Comparison of ENCODE assay signal across 19 cellular contexts in genomic region chr3:48077835-48078234, GRCh38.
DNase-seq lines count a peak whose midpoint lies in the region; ATAC-seq and TF ChIP-seq lines count a peak whose summit lies in the region.
"Had no signal": no experiment of that assay in that cellular context is flagged by ENCODE, and none has a peak within 500 bp of the region (broad histone marks: within the 10 kb centered on the region; RNA-seq: fewer than 3 reads in every experiment).

No MANE protein-coding gene starts in this region.

- H3K4me3 ChIP-seq in AG10803 (ENCODE audit: low read length) (no peak overlapping the region), IMR-90 (ENCODE audit: insufficient read depth, low read depth, low read length) (no peak overlapping the region), brain microvascular endothelial cell (ENCODE audit: low read depth, low read length) (no peak overlapping the region), GM23338 (no peak overlapping the region), tibial nerve (no peak overlapping the region), right lobe of liver (no peak overlapping the region)
- H3K4me3 ChIP-seq: pancreas had no signal

- CTCF ChIA-PET in IMR-90 (lab: Yijun Ruan, JAX): interaction anchor here (1.0 kb wide), 1 partner anchor 73 kb away, joined by 3 read pairs; no protein-coding TSS in a partner anchor

- H3K56ac ChIP-seq in IMR-90 (ENCODE audit: extremely low read depth, insufficient read depth, low read length): no peak overlapping the region

- H3K4ac ChIP-seq in IMR-90 (ENCODE audit: low read depth, low read length): no peak overlapping the region

- no peaks in the 10 kb centered on the region for H3K27me3 Mint-ChIP-seq in GM23338 (ENCODE audit: insufficient read depth, low read depth, poor library complexity)
- H3K27me3 Mint-ChIP-seq: activated CD4-positive, alpha-beta T cell treated with anti-CD3 and anti-CD28 coated beads, Interleukin-2, amount 10 ng/mL, durations not matched to agents 7 days and 5 days; activated naive CD8-positive, alpha-beta T cell treated with anti-CD3 and anti-CD28 coated beads for 36 hours; stimulated activated naive B cell treated with anti-CD40 and anti-IgM and Interleukin-4, amounts not matched to agents 10 μg/mL and 1 μg/mL and 100 μg/mL, for 72 hours had no signal

- H3K27ac Mint-ChIP-seq in GM23338: no peak overlapping the region
- H3K27ac Mint-ChIP-seq: activated CD4-positive, alpha-beta T cell treated with anti-CD3 and anti-CD28 coated beads, Interleukin-2, amount 10 ng/mL, durations not matched to agents 7 days and 5 days; activated naive CD8-positive, alpha-beta T cell treated with anti-CD3 and anti-CD28 coated beads for 36 hours; stimulated activated naive B cell treated with anti-CD40 and anti-IgM and Interleukin-4, amounts not matched to agents 10 μg/mL and 1 μg/mL and 100 μg/mL, for 72 hours had no signal

- no peak for TF ChIP-seq RAD21 in IMR-90 (IDR thresholded peaks at IDR 0.05; ENCODE audit: low read length)

- H4K5ac ChIP-seq in IMR-90 (ENCODE audit: low read depth, low read length): no peak overlapping the region

- no peak overlapping the region for H2BK20ac ChIP-seq in IMR-90 (ENCODE audit: low read depth, low read length)

- intact Hi-C loops in IMR-90 (cut with micrococcal nuclease) (no loop called here), right lobe of liver (cut with DNase I) (no loop called here)

- no CpG with 5 or more reads among the region's 2 CpGs for WGBS in IMR-90 (ENCODE audit: extremely low coverage in 2 of 2, insufficient read length in 1 of 2), 2 experiments
- 26 to 31% methylated on average over 2 of the region's 2 CpGs for WGBS in tibial nerve, 2 donors
- 60% methylated on average over 2 of the region's 2 CpGs for WGBS in right lobe of liver (ENCODE audit: insufficient coverage, low coverage, low lambda C conversion rate, missing lambda C conversion rate)

- no peak overlapping the region for H2BK120ac ChIP-seq in IMR-90 (ENCODE audit: low read depth, low read length)

- H3K9me2 ChIP-seq in GM23338 (ENCODE audit: insufficient read depth): no peaks in the 10 kb centered on the region

- H3K9me3 Mint-ChIP-seq in GM23338: no peaks in the 10 kb centered on the region
- H3K9me3 Mint-ChIP-seq: activated CD4-positive, alpha-beta T cell treated with anti-CD3 and anti-CD28 coated beads, Interleukin-2, amount 10 ng/mL, durations not matched to agents 7 days and 5 days; activated naive CD8-positive, alpha-beta T cell treated with anti-CD3 and anti-CD28 coated beads for 36 hours; stimulated activated naive B cell treated with anti-CD40 and anti-IgM and Interleukin-4, amounts not matched to agents 10 μg/mL and 1 μg/mL and 100 μg/mL, for 72 hours had no signal

- H3K9me3 ChIP-seq in IMR-90 (ENCODE audit: control insufficient read depth, insufficient read depth, low read length) (no peaks in the 10 kb centered on the region), tibial nerve (no peaks in the 10 kb centered on the region), right lobe of liver (no peaks in the 10 kb centered on the region)
- H3K9me3 ChIP-seq: pancreas had no signal

- no peak overlapping the region for H3K18ac ChIP-seq in IMR-90 (ENCODE audit: low read depth, low read length)

- H4K91ac ChIP-seq in IMR-90 (ENCODE audit: insufficient read depth, low read depth, low read length): no peak overlapping the region

- H3K36me3 ChIP-seq in IMR-90 (ENCODE audit: control insufficient read depth, insufficient read depth, low read length) (peaks cover 10% of the 10 kb centered on the region), brain microvascular endothelial cell (replicated peaks) (peaks cover 8% of the 10 kb centered on the region), GM23338 (ENCODE audit: insufficient read depth) (no peaks in the 10 kb centered on the region), tibial nerve (peaks cover 0 to 7% (median 0%) of the 10 kb centered on the region in 3 donors), right lobe of liver (no peaks in the 10 kb centered on the region)
- H3K36me3 ChIP-seq: pancreas had no signal

- TF ChIP-seq CTCF in AG10803 (conservative IDR thresholded peaks at IDR 0.05; ENCODE audit: low read length) (no peak), IMR-90 (conservative IDR thresholded peaks at IDR 0.05; ENCODE audit: low read depth, low read length) (no peak), brain microvascular endothelial cell (IDR thresholded peaks at IDR 0.05; ENCODE audit: low read depth, low read length, missing control alignments) (no peak), GM23338 (conservative IDR thresholded peaks at IDR 0.05; ENCODE audit: low read depth in 2 of 2) (no peak), tibial nerve (IDR thresholded peaks at IDR 0.05) (no peak), right lobe of liver (IDR thresholded peaks at IDR 0.05) (no peak)

- H2AFZ ChIP-seq in IMR-90 (replicated peaks; ENCODE audit: low read length, poor library complexity): no peak overlapping the region
- H2AFZ ChIP-seq in GM23338: no peak overlapping the region

- H3K4me1 ChIP-seq in IMR-90 (ENCODE audit: control insufficient read depth, insufficient read depth, low read length): peaks cover 2% of the 10 kb centered on the region
- peaks cover 6% of the 10 kb centered on the region; the same call in 1 of the 2 replicates for H3K4me1 ChIP-seq in GM23338 (ENCODE audit: insufficient read depth)
- H3K4me1 ChIP-seq in tibial nerve: peaks cover 0 to 57% (median 12%) of the 10 kb centered on the region in 4 donors
- H3K4me1 ChIP-seq in right lobe of liver: peaks cover 0 to 7% (median 3%) of the 10 kb centered on the region in 4 donors

- H2BK15ac ChIP-seq in IMR-90 (ENCODE audit: low read depth, low read length): no peak overlapping the region

- no peak overlapping the region for H3K14ac ChIP-seq in IMR-90 (replicated peaks; ENCODE audit: low read depth, low read length)

- no peak overlapping the region for H2AK5ac ChIP-seq in IMR-90 (ENCODE audit: low read depth, low read length)

- H3K4me2 ChIP-seq in IMR-90 (ENCODE audit: low read depth, low read length) (no peak overlapping the region), GM23338 (no peak overlapping the region)

- H3K36me3 Mint-ChIP-seq in GM23338 (ENCODE audit: low read depth): peaks cover 24% of the 10 kb centered on the region; the same call in 2 of the 3 replicates

- TF ChIP-seq POLR2A in IMR-90 (IDR thresholded peaks at IDR 0.05; ENCODE audit: low read depth, low read length) (no peak), tibial nerve (IDR thresholded peaks at IDR 0.05) (no peak), right lobe of liver (IDR thresholded peaks at IDR 0.05) (no peak)

- H2AK9ac ChIP-seq in IMR-90 (replicated peaks; ENCODE audit: low read depth, low read length, poor library complexity): no peak overlapping the region

- dilution Hi-C loops in IMR-90 (cut with HindIII; ENCODE audit: low sequenced_read_pairs, unreplicated experiment): no loop called here

- no peak overlapping the region for H3K4me3 Mint-ChIP-seq in GM23338
- H3K4me3 Mint-ChIP-seq: activated CD4-positive, alpha-beta T cell treated with anti-CD3 and anti-CD28 coated beads, Interleukin-2, amount 10 ng/mL, durations not matched to agents 7 days and 5 days; activated naive CD8-positive, alpha-beta T cell treated with anti-CD3 and anti-CD28 coated beads for 36 hours; stimulated activated naive B cell treated with anti-CD40 and anti-IgM and Interleukin-4, amounts not matched to agents 10 μg/mL and 1 μg/mL and 100 μg/mL, for 72 hours had no signal

- H3K27ac ChIP-seq in IMR-90 (ENCODE audit: insufficient read depth, low read length) (no peak overlapping the region), brain microvascular endothelial cell (no peak overlapping the region), GM23338 (ENCODE audit: low read depth) (no peak overlapping the region; the same call in 1 of the 2 replicates), tibial nerve (peak overlapping the region in 2 of 4 donors; percentile 24 to 59), right lobe of liver (no peak overlapping the region)
- H3K27ac ChIP-seq: pancreas had no signal

- BruUV-seq in IMR-90 (replicated peaks; lab: Mats Ljungman, UMichigan): no TSS peak

- H3K79me1 ChIP-seq in IMR-90 (ENCODE audit: low read depth in 1 of 2, low read length in 2 of 2): peaks cover 0 to 57% of the 10 kb centered on the region in 2 experiments; a peak in 2 of 4 replicates

- TF ChIP-seq EP300 in tibial nerve (IDR thresholded peaks at IDR 0.05): no peak

- H4K8ac ChIP-seq in IMR-90 (ENCODE audit: low read depth in 2 of 2, low read length in 2 of 2): no peak overlapping the region

- DNase-seq in AG10803 (ENCODE audit: low read depth): peak; percentile 86
- DNase-seq in IMR-90: peak; percentile 31
- DNase-seq in brain microvascular endothelial cell: peak; percentile 45
- DNase-seq in glomerular visceral epithelial cell (ENCODE audit: extremely low spot score): peak; percentile 63
- DNase-seq in GM23338 (ENCODE audit: low spot score): no peak
- no peak for DNase-seq in tibial nerve (ENCODE audit: low spot score in 2 of 2)
- no peak for DNase-seq in NCI-H1092 (lab: John Stamatoyannopoulos, UW)
- no peak for DNase-seq in right lobe of liver
- DNase-seq: activated CD4-positive, alpha-beta T cell treated with anti-CD3 and anti-CD28 coated beads, Interleukin-2, amount 10 ng/mL, durations not matched to agents 7 days and 5 days; activated naive CD8-positive, alpha-beta T cell treated with anti-CD3 and anti-CD28 coated beads for 36 hours; activated T-cell treated with anti-CD3 and anti-CD28 coated beads, Interleukin-2, amount 50 U/mL, for 1 hour; COR-L47; hypothalamus; Kasumi-1; left cardiac atrium; NCI-H510A treated with DMSO at 0.1 percent for 48 hours; pancreas; small intestine; stimulated activated naive B cell treated with anti-CD40 and anti-IgM and Interleukin-4, amounts not matched to agents 10 μg/mL and 1 μg/mL and 100 μg/mL, for 72 hours had no signal

- in situ Hi-C loops in IMR-90 (cut with MboI; ENCODE audit: low sequenced_read_pairs): no loop called here
- in situ Hi-C loops in brain microvascular endothelial cell (cut with HindIII; ENCODE audit: low pct_ligation_motif_present, low sequenced_read_pairs): no loop called here

- ATAC-seq in IMR-90 (ENCODE audit: low read depth) (peak; percentile 37), GM23338 (no peak), right lobe of liver (no peak)
- ATAC-seq: pancreas; stimulated activated naive B cell treated with anti-CD40 and anti-IgM and Interleukin-4, amounts not matched to agents 10 μg/mL and 1 μg/mL and 100 μg/mL, for 72 hours had no signal

- H3K4me1 Mint-ChIP-seq in GM23338: peaks cover 3% of the 10 kb centered on the region; the same call in 1 of the 3 replicates
- H3K4me1 Mint-ChIP-seq: activated CD4-positive, alpha-beta T cell treated with anti-CD3 and anti-CD28 coated beads, Interleukin-2, amount 10 ng/mL, durations not matched to agents 7 days and 5 days had no signal

- peaks cover 100% of the 10 kb centered on the region for H3K79me2 ChIP-seq in GM23338 (replicated peaks; ENCODE audit: insufficient read depth)

- H3K9ac ChIP-seq in IMR-90 (ENCODE audit: low read depth, low read length): no peak overlapping the region

- no peak overlapping the region for H3K23ac ChIP-seq in IMR-90 (ENCODE audit: low read depth, low read length)

- H3K27me3 ChIP-seq in IMR-90 (ENCODE audit: control insufficient read depth, insufficient read depth, low read length) (no peaks in the 10 kb centered on the region), brain microvascular endothelial cell (replicated peaks) (no peaks in the 10 kb centered on the region), GM23338 (ENCODE audit: insufficient read depth) (no peaks in the 10 kb centered on the region), tibial nerve (no peaks in the 10 kb centered on the region), right lobe of liver (no peaks in the 10 kb centered on the region)
- H3K27me3 ChIP-seq: pancreas had no signal

- H3K9me1 ChIP-seq in IMR-90 (ENCODE audit: insufficient read depth, low read length): peaks cover 18% of the 10 kb centered on the region

- POLR2A ChIA-PET in IMR-90 (lab: Charles Lee; ENCODE audit: unreplicated experiment): no interaction called here

- 0 out of 2 replicates have a peak, but pooled peaks cover 7% of the 10 kb centered on the region for H3F3A ChIP-seq in GM23338 (replicated peaks; ENCODE audit: low read depth)

- H4K20me1 ChIP-seq in IMR-90 (ENCODE audit: insufficient read depth, low read length): peaks cover 97% of the 10 kb centered on the region
- peaks cover 58% of the 10 kb centered on the region for H4K20me1 ChIP-seq in GM23338 (replicated peaks; ENCODE audit: insufficient read depth)

- no peak overlapping the region for H2BK5ac ChIP-seq in IMR-90 (ENCODE audit: low read depth, low read length, poor library complexity, severe bottlenecking)

Comparison
In these comparisons a context has a peak if more than half of its experiments do, and no peak if none do; other contexts are left out.
1. DNase-seq: peak in AG10803 (single experiment), IMR-90 (single experiment), brain microvascular endothelial cell (single experiment) and glomerular visceral epithelial cell (single experiment); none in GM23338 (single experiment), tibial nerve (0 of 2), NCI-H1092 (single experiment) and right lobe of liver (0 of 3).